ENCODE assay signal across 10 cellular contexts in the genomic region with DNA sequence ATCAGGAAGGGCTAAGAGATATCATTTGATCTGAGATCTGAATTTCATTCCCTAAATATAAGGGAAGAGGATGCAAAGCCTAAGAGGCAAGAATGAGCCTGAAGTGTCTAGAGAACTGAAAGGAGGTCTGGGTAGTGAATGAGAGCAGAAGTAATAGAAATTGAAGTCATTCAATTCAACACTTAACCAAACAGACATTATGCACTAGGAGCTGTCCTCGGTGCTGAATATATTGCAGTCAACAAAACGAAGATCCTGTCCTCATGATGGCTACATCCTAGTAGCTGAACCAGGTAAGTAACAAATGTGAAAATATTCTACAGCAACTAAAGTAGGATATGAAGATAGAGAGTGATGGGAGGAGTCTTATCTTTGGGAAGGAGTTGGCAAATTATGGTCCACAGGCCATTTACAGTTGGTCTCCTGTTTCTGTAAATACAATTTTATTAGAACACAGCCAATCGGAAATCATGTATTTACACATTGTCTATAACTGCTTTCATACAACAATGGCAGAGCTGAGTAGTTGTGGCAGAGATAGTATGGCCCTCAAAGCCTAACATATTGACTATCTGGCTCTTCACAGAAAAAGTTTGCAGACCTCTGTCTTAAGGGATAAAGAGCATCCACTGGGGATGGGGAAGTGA.
DNase-seq lines count a peak whose midpoint lies in the region; ATAC-seq and TF ChIP-seq lines count a peak whose summit lies in the region.
"Had no signal": no experiment of that assay in that cellular context is flagged by ENCODE, and none has a peak within 500 bp of the region (broad histone marks: within the 10 kb centered on the region; RNA-seq: fewer than 3 reads in every experiment).

No MANE protein-coding gene starts in this region.

- TF ChIP-seq CTCF in astrocyte of the spinal cord (IDR thresholded peaks at IDR 0.05; ENCODE audit: low read depth, low read length) (no peak), spleen (IDR thresholded peaks at IDR 0.05 in 8 of 11, conservative IDR thresholded peaks at IDR 0.05 in 3 of 11) (no peak), lower leg skin (IDR thresholded peaks at IDR 0.05) (no peak)

- TF ChIP-seq POLR2A in spleen (IDR thresholded peaks at IDR 0.05) = no peak
- no peak for TF ChIP-seq POLR2A in lower leg skin (IDR thresholded peaks at IDR 0.05)

- H3K36me3 ChIP-seq in spleen = no peaks in the 10 kb centered on the region
- H3K36me3 ChIP-seq: neutrophil had no signal

- no peak overlapping the region for H3K4me3 ChIP-seq in astrocyte of the spinal cord (ENCODE audit: low read depth, low read length)
- H3K4me3 ChIP-seq in spleen = no peak overlapping the region
- no peak overlapping the region for H3K4me3 ChIP-seq in lower leg skin (ENCODE audit: low read depth, poor library complexity, severe bottlenecking)

- DNase-seq in GM04504 (ENCODE audit: low read depth) (peak; percentile 17), LHCN-M2 (ENCODE audit: low read depth) (peak; percentile 34), astrocyte of the spinal cord (ENCODE audit: low read depth, low spot score) (peak; percentile 58), left lobe of liver (ENCODE audit: low spot score) (no peak), spleen (no peak), sciatic nerve (ENCODE audit: low spot score) (no peak), lower leg skin (ENCODE audit: low spot score in 2 of 2) (no peak)
- DNase-seq: SHP77 had no signal

- ATAC-seq in left lobe of liver = peak; percentile 63
- ATAC-seq in sciatic nerve = no peak
- no peak for ATAC-seq in HG02642 (IDR thresholded peaks at IDR 0.05; ENCODE audit: poor library complexity, unreplicated experiment)

- in situ Hi-C loops in astrocyte of the spinal cord (cut with HindIII; ENCODE audit: low sequenced_read_pairs) = no loop called here

- intact Hi-C loops in spleen (cut with DNase I; ENCODE audit: low total_unique reads) (no loop called here), sciatic nerve (cut with DNase I) (no loop called here), lower leg skin (cut with DNase I; ENCODE audit: low total_unique reads) (no loop called here)

- peaks cover 0 to 16% (median 0%) of the 10 kb centered on the region in 8 donors for H3K9me3 ChIP-seq in spleen
- H3K9me3 ChIP-seq: neutrophil had no signal

- no peaks in the 10 kb centered on the region for H3K4me1 ChIP-seq in spleen

- H3K27ac ChIP-seq in spleen = no peak overlapping the region
- H3K27ac ChIP-seq: neutrophil had no signal

- WGBS in spleen, 5 donors = 20 to 39% (median 37%) methylated on average over 3 of the region's 3 CpGs
- WGBS in lower leg skin, 2 donors = 16 to 37% methylated on average over 3 of the region's 3 CpGs

- no peaks in the 10 kb centered on the region for H3K27me3 ChIP-seq in spleen (replicated peaks in 1 of 7)
- H3K27me3 ChIP-seq: neutrophil had no signal

Comparison
In these comparisons a context has a peak if more than half of its experiments do, and no peak if none do; other contexts are left out.
1. DNase-seq: peak in GM04504 (single experiment), LHCN-M2 (single experiment) and astrocyte of the spinal cord (single experiment); none in left lobe of liver (single experiment), spleen (single experiment), sciatic nerve (single experiment) and lower leg skin (0 of 2).